8 cellular contexts compared by ENCODE assay signal in the genomic region with DNA sequence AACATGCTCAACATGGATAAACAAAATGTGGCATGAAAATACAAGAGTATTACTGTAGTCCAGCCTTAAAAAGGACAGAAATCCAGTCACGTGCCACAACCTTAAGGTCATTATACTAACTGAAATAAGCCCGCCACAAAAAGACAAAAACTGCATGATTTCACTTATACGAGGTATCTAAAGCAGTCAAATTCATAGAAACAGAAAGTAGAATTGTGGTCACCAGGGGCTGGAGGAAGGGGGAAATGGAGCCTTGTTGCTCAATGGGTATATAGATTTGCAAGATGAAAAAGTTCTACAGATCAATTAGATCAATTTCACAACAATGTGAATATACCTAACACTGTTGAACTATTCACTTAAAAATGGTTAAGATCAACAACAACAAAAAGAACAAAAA. TPM values are rescaled to one million over a fixed set of nuclear protein-coding genes. Genes with fewer than 3 reads are reported as not detected.
A peak's percentile ranks its signal among the peaks of the same experiment; 100 is the strongest.
DNase-seq lines count a peak whose midpoint lies in the region; ATAC-seq lines count a peak whose summit lies in the region.
"Had no signal": no experiment of that assay in that cellular context is flagged by ENCODE, and none has a peak within 500 bp of the region (broad histone marks: within the 10 kb centered on the region; RNA-seq: fewer than 3 reads in every experiment).

No MANE protein-coding gene starts in this region.

- DNase-seq in memory B cell (ENCODE audit: low spot score in 2 of 2) = peak in 1 of 2 donors; percentile 43
- DNase-seq in NK-92 treated with Interleukin-12 subunit alpha and Interleukin-12 subunit beta, amount 100 ng/mL, for 24 hours (lab: John Stamatoyannopoulos, UW) = no peak
- DNase-seq in SW 1271 (lab: John Stamatoyannopoulos, UW) = no peak
- DNase-seq in activated CD4-positive, alpha-beta memory T cell treated with anti-CD3 and anti-CD28 coated beads, Interleukin-2, amount 10 ng/mL, durations not matched to agents 7 days and 5 days = no peak
- DNase-seq: esophagus squamous epithelium had no signal

- ATAC-seq in GM18873 (IDR thresholded peaks at IDR 0.05; ENCODE audit: low FRiP score, unreplicated experiment) (peak; percentile 66), GM21825 (IDR thresholded peaks at IDR 0.05; ENCODE audit: unreplicated experiment) (peak; percentile 84), HG03575 (IDR thresholded peaks at IDR 0.05; ENCODE audit: extremely low read depth, insufficient number of reproducible peaks, low FRiP score, unreplicated experiment) (peak; percentile 79), memory B cell (ENCODE audit: low read depth) (peak; percentile 96)

- H3K4me1 Mint-ChIP-seq in memory B cell = peaks cover 67% of the 10 kb centered on the region
- peaks cover 56% of the 10 kb centered on the region for H3K4me1 Mint-ChIP-seq in activated CD4-positive, alpha-beta memory T cell treated with anti-CD3 and anti-CD28 coated beads, Interleukin-2, amount 10 ng/mL, durations not matched to agents 7 days and 5 days

- H3K27ac Mint-ChIP-seq in memory B cell = peak overlapping the region; percentile 73
- no peak overlapping the region for H3K27ac Mint-ChIP-seq in activated CD4-positive, alpha-beta memory T cell treated with anti-CD3 and anti-CD28 coated beads, Interleukin-2, amount 10 ng/mL, durations not matched to agents 7 days and 5 days

- CTCF ChIA-PET in activated CD4-positive, alpha-beta memory T cell treated with anti-CD3 and anti-CD28 coated beads, Interleukin-2, amount 10 ng/mL, durations not matched to agents 7 days and 5 days (lab: Charles Lee) = interaction anchor here (0.8 to 1.1 kb wide), 3 partner anchors 18 to 156 kb away, joined by 4 read pairs; no protein-coding TSS in a partner anchor

- H3K36me3 Mint-ChIP-seq in memory B cell = peaks cover 12% of the 10 kb centered on the region
- H3K36me3 Mint-ChIP-seq in activated CD4-positive, alpha-beta memory T cell treated with anti-CD3 and anti-CD28 coated beads, Interleukin-2, amount 10 ng/mL, durations not matched to agents 7 days and 5 days (ENCODE audit: low read depth) = peaks cover 70% of the 10 kb centered on the region

- no peaks in the 10 kb centered on the region for H3K9me3 Mint-ChIP-seq in memory B cell
- no peaks in the 10 kb centered on the region for H3K9me3 Mint-ChIP-seq in activated CD4-positive, alpha-beta memory T cell treated with anti-CD3 and anti-CD28 coated beads, Interleukin-2, amount 10 ng/mL, durations not matched to agents 7 days and 5 days

- H3K27me3 Mint-ChIP-seq in memory B cell = no peaks in the 10 kb centered on the region
- no peaks in the 10 kb centered on the region for H3K27me3 Mint-ChIP-seq in activated CD4-positive, alpha-beta memory T cell treated with anti-CD3 and anti-CD28 coated beads, Interleukin-2, amount 10 ng/mL, durations not matched to agents 7 days and 5 days

- peak overlapping the region; percentile 66 for H3K4me3 Mint-ChIP-seq in memory B cell
- H3K4me3 Mint-ChIP-seq in activated CD4-positive, alpha-beta memory T cell treated with anti-CD3 and anti-CD28 coated beads, Interleukin-2, amount 10 ng/mL, durations not matched to agents 7 days and 5 days = no peak overlapping the region

- POLR2A ChIA-PET in activated CD4-positive, alpha-beta memory T cell treated with anti-CD3 and anti-CD28 coated beads, Interleukin-2, amount 10 ng/mL, durations not matched to agents 7 days and 5 days (lab: Charles Lee) = no interaction called here

RNA-seq across cellular contexts. Expression of a gene that starts 7.4 kb away (rescaled TPM):
- 10 to 100 TPM; 50.0 to 51.7 TPM for total RNA-seq in activated CD4-positive, alpha-beta memory T cell treated with anti-CD3 and anti-CD28 coated beads, Interleukin-2, amount 10 ng/mL, durations not matched to agents 7 days and 5 days

RNA-seq across cellular contexts. Expression of a gene that starts 7.4 kb away (rescaled TPM):
- total RNA-seq in activated CD4-positive, alpha-beta memory T cell treated with anti-CD3 and anti-CD28 coated beads, Interleukin-2, amount 10 ng/mL, durations not matched to agents 7 days and 5 days = 1 to 10 TPM; 9.1 to 9.7 TPM

RNA-seq across cellular contexts. Expression of a gene that starts 24.3 kb away (rescaled TPM):
- 10 to 100 TPM; 40.9 to 42.6 TPM for total RNA-seq in activated CD4-positive, alpha-beta memory T cell treated with anti-CD3 and anti-CD28 coated beads, Interleukin-2, amount 10 ng/mL, durations not matched to agents 7 days and 5 days
